In the genomic region with DNA sequence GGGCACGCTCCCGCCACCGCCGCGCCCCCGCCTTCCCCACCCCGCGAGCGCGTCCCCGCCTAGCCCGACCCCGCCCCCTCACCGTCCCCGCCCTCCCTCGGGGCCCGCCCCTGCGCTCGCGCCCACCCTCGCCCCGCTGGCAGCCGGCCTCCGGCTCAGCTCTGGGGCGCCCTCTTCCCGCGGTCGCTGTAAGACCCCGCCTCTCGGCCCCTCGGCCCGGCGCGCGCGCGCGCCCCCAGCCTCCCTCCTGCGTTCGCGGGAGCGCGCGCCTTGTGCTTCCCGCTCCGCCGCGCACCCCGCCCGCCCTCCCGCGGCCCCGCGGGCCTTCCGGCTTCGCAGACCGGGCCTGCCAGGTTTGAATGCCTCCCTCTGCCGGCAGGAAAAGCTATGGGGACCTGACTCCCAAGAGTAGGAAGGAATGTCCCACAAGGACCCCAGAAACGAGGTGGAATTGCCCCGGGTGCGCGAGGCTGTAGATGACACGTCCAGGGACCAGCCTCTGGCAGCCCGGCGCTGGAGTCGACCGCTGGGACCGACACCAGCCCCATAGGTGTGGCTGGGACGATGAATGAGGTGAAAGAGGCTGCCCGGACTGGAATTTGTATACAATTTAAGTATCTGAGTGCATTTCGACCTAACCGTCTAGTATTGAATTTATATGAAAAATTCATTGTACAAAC, we compare ENCODE assay signal across 1 cellular context.
A peak's percentile ranks its signal among the peaks of the same experiment; 100 is the strongest.
TF ChIP-seq lines count a peak whose summit lies in the region.

No MANE protein-coding gene starts in this region.

TF ChIP-seq in HCT116, 20 proteins besides CTCF, POLR2A, EP300 and RAD21:
- peak; percentile 19 for TF ChIP-seq SIN3A (IDR thresholded peaks at IDR 0.05; ENCODE audit: low read depth)
- TF ChIP-seq, protein P1, sequence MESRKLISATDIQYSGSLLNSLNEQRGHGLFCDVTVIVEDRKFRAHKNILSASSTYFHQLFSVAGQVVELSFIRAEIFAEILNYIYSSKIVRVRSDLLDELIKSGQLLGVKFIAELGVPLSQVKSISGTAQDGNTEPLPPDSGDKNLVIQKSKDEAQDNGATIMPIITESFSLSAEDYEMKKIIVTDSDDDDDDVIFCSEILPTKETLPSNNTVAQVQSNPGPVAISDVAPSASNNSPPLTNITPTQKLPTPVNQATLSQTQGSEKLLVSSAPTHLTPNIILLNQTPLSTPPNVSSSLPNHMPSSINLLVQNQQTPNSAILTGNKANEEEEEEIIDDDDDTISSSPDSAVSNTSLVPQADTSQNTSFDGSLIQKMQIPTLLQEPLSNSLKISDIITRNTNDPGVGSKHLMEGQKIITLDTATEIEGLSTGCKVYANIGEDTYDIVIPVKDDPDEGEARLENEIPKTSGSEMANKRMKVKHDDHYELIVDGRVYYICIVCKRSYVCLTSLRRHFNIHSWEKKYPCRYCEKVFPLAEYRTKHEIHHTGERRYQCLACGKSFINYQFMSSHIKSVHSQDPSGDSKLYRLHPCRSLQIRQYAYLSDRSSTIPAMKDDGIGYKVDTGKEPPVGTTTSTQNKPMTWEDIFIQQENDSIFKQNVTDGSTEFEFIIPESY (IDR thresholded peaks at IDR 0.05; ENCODE audit: extremely low read depth, insufficient replicate concordance, low read length) = no peak
- TF ChIP-seq CEBPB (IDR thresholded peaks at IDR 0.05; ENCODE audit: low read depth) = no peak
- no peak; the same call in 1 of the 2 replicates for TF ChIP-seq ELF1 (IDR thresholded peaks at IDR 0.05; ENCODE audit: borderline replicate concordance, low read depth)
- no peak for TF ChIP-seq EZH2phosphoT487 (IDR thresholded peaks at IDR 0.05; ENCODE audit: borderline replicate concordance)
- TF ChIP-seq, protein P2, sequence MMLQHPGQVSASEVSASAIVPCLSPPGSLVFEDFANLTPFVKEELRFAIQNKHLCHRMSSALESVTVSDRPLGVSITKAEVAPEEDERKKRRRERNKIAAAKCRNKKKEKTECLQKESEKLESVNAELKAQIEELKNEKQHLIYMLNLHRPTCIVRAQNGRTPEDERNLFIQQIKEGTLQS (IDR thresholded peaks at IDR 0.05) = no peak
- TF ChIP-seq YY1 (IDR thresholded peaks at IDR 0.05; ENCODE audit: extremely low read depth, insufficient replicate concordance, low read depth, low read length) = no peak
- TF ChIP-seq EZH2 (IDR thresholded peaks at IDR 0.05) = no peak
- TF ChIP-seq JUND (IDR thresholded peaks at IDR 0.05) = no peak
- no peak for TF ChIP-seq TCF7L2 (IDR thresholded peaks at IDR 0.05; ENCODE audit: borderline replicate concordance, extremely low read depth, insufficient read depth, insufficient read length)
- TF ChIP-seq FOSL1 (IDR thresholded peaks at IDR 0.05; ENCODE audit: low read depth) = 0 out of 2 replicates have a peak, but pooled peaks have one; percentile 3
- no peak for TF ChIP-seq SRF (IDR thresholded peaks at IDR 0.05; ENCODE audit: low read depth)
- TF ChIP-seq ZNF274 (IDR thresholded peaks at IDR 0.05; ENCODE audit: low read depth, low read length) = no peak
- no peak for TF ChIP-seq CBX3 (IDR thresholded peaks at IDR 0.05; ENCODE audit: low read depth)
- TF ChIP-seq SP1 (IDR thresholded peaks at IDR 0.05; ENCODE audit: low read depth) = peak; percentile 30; the same call in 1 of the 2 replicates
- TF ChIP-seq, protein P3, sequence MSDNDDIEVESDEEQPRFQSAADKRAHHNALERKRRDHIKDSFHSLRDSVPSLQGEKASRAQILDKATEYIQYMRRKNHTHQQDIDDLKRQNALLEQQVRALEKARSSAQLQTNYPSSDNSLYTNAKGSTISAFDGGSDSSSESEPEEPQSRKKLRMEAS (IDR thresholded peaks at IDR 0.05) = peak; percentile 65
- no peak for TF ChIP-seq ZFX (IDR thresholded peaks at IDR 0.05)
- TF ChIP-seq EGR1 (IDR thresholded peaks at IDR 0.05; ENCODE audit: low read depth) = no peak
- peak; percentile 46; the same call in 1 of the 2 replicates for TF ChIP-seq POLR2AphosphoS5 (IDR thresholded peaks at IDR 0.05; ENCODE audit: low read depth, low read length)
- TF ChIP-seq, protein P4, sequence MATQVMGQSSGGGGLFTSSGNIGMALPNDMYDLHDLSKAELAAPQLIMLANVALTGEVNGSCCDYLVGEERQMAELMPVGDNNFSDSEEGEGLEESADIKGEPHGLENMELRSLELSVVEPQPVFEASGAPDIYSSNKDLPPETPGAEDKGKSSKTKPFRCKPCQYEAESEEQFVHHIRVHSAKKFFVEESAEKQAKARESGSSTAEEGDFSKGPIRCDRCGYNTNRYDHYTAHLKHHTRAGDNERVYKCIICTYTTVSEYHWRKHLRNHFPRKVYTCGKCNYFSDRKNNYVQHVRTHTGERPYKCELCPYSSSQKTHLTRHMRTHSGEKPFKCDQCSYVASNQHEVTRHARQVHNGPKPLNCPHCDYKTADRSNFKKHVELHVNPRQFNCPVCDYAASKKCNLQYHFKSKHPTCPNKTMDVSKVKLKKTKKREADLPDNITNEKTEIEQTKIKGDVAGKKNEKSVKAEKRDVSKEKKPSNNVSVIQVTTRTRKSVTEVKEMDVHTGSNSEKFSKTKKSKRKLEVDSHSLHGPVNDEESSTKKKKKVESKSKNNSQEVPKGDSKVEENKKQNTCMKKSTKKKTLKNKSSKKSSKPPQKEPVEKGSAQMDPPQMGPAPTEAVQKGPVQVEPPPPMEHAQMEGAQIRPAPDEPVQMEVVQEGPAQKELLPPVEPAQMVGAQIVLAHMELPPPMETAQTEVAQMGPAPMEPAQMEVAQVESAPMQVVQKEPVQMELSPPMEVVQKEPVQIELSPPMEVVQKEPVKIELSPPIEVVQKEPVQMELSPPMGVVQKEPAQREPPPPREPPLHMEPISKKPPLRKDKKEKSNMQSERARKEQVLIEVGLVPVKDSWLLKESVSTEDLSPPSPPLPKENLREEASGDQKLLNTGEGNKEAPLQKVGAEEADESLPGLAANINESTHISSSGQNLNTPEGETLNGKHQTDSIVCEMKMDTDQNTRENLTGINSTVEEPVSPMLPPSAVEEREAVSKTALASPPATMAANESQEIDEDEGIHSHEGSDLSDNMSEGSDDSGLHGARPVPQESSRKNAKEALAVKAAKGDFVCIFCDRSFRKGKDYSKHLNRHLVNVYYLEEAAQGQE (IDR thresholded peaks at IDR 0.05; ENCODE audit: low read depth) = no peak
